Comparison of ENCODE assay signal across 1 cellular context in genomic region chr1:108686609-108687313, GRCh38.
TF ChIP-seq lines count a peak whose summit lies in the region.

No MANE protein-coding gene starts in this region.

TF ChIP-seq in K562, 482 proteins besides CTCF, POLR2A, EP300 and RAD21 (continued from another document):
- TF ChIP-seq STAT6 (CRISPR knock-in tag; IDR thresholded peaks at IDR 0.05): no peak
- TF ChIP-seq KLF13 (tag; IDR thresholded peaks at IDR 0.05; ENCODE audit: borderline replicate concordance, low read depth): no peak
- TF ChIP-seq ZNF384 (IDR thresholded peaks at IDR 0.05; ENCODE audit: low read depth, low read length): no peak
- TF ChIP-seq, protein P1, sequence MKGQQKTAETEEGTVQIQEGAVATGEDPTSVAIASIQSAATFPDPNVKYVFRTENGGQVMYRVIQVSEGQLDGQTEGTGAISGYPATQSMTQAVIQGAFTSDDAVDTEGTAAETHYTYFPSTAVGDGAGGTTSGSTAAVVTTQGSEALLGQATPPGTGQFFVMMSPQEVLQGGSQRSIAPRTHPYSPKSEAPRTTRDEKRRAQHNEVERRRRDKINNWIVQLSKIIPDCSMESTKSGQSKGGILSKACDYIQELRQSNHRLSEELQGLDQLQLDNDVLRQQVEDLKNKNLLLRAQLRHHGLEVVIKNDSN (CRISPR knock-in tag; IDR thresholded peaks at IDR 0.05): no peak
- TF ChIP-seq, protein P2, sequence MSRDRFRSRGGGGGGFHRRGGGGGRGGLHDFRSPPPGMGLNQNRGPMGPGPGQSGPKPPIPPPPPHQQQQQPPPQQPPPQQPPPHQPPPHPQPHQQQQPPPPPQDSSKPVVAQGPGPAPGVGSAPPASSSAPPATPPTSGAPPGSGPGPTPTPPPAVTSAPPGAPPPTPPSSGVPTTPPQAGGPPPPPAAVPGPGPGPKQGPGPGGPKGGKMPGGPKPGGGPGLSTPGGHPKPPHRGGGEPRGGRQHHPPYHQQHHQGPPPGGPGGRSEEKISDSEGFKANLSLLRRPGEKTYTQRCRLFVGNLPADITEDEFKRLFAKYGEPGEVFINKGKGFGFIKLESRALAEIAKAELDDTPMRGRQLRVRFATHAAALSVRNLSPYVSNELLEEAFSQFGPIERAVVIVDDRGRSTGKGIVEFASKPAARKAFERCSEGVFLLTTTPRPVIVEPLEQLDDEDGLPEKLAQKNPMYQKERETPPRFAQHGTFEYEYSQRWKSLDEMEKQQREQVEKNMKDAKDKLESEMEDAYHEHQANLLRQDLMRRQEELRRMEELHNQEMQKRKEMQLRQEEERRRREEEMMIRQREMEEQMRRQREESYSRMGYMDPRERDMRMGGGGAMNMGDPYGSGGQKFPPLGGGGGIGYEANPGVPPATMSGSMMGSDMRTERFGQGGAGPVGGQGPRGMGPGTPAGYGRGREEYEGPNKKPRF (IDR thresholded peaks at IDR 0.05; ENCODE audit: low read depth, low read length): no peak
- TF ChIP-seq, protein P3, sequence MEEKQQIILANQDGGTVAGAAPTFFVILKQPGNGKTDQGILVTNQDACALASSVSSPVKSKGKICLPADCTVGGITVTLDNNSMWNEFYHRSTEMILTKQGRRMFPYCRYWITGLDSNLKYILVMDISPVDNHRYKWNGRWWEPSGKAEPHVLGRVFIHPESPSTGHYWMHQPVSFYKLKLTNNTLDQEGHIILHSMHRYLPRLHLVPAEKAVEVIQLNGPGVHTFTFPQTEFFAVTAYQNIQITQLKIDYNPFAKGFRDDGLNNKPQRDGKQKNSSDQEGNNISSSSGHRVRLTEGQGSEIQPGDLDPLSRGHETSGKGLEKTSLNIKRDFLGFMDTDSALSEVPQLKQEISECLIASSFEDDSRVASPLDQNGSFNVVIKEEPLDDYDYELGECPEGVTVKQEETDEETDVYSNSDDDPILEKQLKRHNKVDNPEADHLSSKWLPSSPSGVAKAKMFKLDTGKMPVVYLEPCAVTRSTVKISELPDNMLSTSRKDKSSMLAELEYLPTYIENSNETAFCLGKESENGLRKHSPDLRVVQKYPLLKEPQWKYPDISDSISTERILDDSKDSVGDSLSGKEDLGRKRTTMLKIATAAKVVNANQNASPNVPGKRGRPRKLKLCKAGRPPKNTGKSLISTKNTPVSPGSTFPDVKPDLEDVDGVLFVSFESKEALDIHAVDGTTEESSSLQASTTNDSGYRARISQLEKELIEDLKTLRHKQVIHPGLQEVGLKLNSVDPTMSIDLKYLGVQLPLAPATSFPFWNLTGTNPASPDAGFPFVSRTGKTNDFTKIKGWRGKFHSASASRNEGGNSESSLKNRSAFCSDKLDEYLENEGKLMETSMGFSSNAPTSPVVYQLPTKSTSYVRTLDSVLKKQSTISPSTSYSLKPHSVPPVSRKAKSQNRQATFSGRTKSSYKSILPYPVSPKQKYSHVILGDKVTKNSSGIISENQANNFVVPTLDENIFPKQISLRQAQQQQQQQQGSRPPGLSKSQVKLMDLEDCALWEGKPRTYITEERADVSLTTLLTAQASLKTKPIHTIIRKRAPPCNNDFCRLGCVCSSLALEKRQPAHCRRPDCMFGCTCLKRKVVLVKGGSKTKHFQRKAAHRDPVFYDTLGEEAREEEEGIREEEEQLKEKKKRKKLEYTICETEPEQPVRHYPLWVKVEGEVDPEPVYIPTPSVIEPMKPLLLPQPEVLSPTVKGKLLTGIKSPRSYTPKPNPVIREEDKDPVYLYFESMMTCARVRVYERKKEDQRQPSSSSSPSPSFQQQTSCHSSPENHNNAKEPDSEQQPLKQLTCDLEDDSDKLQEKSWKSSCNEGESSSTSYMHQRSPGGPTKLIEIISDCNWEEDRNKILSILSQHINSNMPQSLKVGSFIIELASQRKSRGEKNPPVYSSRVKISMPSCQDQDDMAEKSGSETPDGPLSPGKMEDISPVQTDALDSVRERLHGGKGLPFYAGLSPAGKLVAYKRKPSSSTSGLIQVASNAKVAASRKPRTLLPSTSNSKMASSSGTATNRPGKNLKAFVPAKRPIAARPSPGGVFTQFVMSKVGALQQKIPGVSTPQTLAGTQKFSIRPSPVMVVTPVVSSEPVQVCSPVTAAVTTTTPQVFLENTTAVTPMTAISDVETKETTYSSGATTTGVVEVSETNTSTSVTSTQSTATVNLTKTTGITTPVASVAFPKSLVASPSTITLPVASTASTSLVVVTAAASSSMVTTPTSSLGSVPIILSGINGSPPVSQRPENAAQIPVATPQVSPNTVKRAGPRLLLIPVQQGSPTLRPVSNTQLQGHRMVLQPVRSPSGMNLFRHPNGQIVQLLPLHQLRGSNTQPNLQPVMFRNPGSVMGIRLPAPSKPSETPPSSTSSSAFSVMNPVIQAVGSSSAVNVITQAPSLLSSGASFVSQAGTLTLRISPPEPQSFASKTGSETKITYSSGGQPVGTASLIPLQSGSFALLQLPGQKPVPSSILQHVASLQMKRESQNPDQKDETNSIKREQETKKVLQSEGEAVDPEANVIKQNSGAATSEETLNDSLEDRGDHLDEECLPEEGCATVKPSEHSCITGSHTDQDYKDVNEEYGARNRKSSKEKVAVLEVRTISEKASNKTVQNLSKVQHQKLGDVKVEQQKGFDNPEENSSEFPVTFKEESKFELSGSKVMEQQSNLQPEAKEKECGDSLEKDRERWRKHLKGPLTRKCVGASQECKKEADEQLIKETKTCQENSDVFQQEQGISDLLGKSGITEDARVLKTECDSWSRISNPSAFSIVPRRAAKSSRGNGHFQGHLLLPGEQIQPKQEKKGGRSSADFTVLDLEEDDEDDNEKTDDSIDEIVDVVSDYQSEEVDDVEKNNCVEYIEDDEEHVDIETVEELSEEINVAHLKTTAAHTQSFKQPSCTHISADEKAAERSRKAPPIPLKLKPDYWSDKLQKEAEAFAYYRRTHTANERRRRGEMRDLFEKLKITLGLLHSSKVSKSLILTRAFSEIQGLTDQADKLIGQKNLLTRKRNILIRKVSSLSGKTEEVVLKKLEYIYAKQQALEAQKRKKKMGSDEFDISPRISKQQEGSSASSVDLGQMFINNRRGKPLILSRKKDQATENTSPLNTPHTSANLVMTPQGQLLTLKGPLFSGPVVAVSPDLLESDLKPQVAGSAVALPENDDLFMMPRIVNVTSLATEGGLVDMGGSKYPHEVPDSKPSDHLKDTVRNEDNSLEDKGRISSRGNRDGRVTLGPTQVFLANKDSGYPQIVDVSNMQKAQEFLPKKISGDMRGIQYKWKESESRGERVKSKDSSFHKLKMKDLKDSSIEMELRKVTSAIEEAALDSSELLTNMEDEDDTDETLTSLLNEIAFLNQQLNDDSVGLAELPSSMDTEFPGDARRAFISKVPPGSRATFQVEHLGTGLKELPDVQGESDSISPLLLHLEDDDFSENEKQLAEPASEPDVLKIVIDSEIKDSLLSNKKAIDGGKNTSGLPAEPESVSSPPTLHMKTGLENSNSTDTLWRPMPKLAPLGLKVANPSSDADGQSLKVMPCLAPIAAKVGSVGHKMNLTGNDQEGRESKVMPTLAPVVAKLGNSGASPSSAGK (IDR thresholded peaks at IDR 0.05): no peak
- TF ChIP-seq, protein P4, sequence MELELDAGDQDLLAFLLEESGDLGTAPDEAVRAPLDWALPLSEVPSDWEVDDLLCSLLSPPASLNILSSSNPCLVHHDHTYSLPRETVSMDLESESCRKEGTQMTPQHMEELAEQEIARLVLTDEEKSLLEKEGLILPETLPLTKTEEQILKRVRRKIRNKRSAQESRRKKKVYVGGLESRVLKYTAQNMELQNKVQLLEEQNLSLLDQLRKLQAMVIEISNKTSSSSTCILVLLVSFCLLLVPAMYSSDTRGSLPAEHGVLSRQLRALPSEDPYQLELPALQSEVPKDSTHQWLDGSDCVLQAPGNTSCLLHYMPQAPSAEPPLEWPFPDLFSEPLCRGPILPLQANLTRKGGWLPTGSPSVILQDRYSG (tag; conservative IDR thresholded peaks at IDR 0.05; ENCODE audit: low read depth): no peak
- TF ChIP-seq ZNF436 (CRISPR knock-in tag; IDR thresholded peaks at IDR 0.05): no peak
- TF ChIP-seq PHTF2 (CRISPR knock-in tag; IDR thresholded peaks at IDR 0.05): no peak
- TF ChIP-seq, protein P5, sequence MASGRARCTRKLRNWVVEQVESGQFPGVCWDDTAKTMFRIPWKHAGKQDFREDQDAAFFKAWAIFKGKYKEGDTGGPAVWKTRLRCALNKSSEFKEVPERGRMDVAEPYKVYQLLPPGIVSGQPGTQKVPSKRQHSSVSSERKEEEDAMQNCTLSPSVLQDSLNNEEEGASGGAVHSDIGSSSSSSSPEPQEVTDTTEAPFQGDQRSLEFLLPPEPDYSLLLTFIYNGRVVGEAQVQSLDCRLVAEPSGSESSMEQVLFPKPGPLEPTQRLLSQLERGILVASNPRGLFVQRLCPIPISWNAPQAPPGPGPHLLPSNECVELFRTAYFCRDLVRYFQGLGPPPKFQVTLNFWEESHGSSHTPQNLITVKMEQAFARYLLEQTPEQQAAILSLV (tag; IDR thresholded peaks at IDR 0.05): no peak
- no peak for TF ChIP-seq TRIM24 (IDR thresholded peaks at IDR 0.05)
- TF ChIP-seq CREM (IDR thresholded peaks at IDR 0.05; ENCODE audit: low read depth): no peak
- peak; percentile 57 for TF ChIP-seq PKNOX1 (IDR thresholded peaks at IDR 0.05)
- TF ChIP-seq BACH1 (tag; IDR thresholded peaks at IDR 0.05): no peak
- TF ChIP-seq, protein P6, sequence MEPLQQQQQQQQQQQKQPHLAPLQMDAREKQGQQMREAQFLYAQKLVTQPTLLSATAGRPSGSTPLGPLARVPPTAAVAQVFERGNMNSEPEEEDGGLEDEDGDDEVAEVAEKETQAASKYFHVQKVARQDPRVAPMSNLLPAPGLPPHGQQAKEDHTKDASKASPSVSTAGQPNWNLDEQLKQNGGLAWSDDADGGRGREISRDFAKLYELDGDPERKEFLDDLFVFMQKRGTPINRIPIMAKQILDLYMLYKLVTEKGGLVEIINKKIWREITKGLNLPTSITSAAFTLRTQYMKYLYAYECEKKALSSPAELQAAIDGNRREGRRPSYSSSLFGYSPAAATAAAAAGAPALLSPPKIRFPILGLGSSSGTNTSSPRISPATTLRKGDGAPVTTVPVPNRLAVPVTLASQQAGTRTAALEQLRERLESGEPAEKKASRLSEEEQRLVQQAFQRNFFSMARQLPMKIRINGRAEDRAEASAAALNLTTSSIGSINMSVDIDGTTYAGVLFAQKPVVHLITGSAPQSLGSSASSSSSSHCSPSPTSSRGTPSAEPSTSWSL (CRISPR knock-in tag; IDR thresholded peaks at IDR 0.05; ENCODE audit: borderline replicate concordance): no peak
- TF ChIP-seq ZNF134 (CRISPR knock-in tag; conservative IDR thresholded peaks at IDR 0.05): no peak
- peak; percentile 43 for TF ChIP-seq MEIS2 (IDR thresholded peaks at IDR 0.05; ENCODE audit: partially characterized antibody)
- peak; percentile 54; the same call in 1 of the 2 replicates for TF ChIP-seq CBFA2T3 (IDR thresholded peaks at IDR 0.05)
- TF ChIP-seq YBX1 (IDR thresholded peaks at IDR 0.05): no peak
- no peak for TF ChIP-seq LCOR (CRISPR knock-in tag; IDR thresholded peaks at IDR 0.05)
- TF ChIP-seq NR2C2 (CRISPR knock-in tag; IDR thresholded peaks at IDR 0.05): no peak
- TF ChIP-seq NR2C2 (tag; IDR thresholded peaks at IDR 0.05): no peak
- TF ChIP-seq CHD4 (IDR thresholded peaks at IDR 0.05; ENCODE audit: insufficient read depth, insufficient replicate concordance, low read depth, low read length, poor library complexity, severe bottlenecking): no peak
